ENCODE assay signal across 9 cellular contexts in the genomic region with DNA sequence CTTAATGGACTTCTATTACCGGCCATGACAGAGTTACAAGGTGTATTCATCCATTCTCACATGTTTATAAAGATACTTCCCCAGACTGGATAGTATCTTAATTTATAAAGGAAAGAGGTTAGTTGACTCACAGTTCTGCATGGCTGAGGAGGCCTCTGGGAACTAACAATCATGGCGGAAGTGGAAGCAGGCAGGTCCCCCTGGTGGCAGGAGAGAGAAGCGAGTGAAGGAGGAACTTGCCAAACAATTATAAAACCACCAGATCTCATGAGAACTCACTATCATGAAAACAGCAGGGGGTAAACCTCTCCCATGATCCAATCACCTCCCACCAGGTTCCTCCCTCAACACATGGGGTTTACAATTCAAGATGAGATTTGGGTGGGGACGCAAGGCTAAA.
DNase-seq lines count a peak whose midpoint lies in the region; ATAC-seq and TF ChIP-seq lines count a peak whose summit lies in the region.
"Had no signal": no experiment of that assay in that cellular context is flagged by ENCODE, and none has a peak within 500 bp of the region (broad histone marks: within the 10 kb centered on the region; RNA-seq: fewer than 3 reads in every experiment).

No MANE protein-coding gene starts in this region.

- H3K36me3 ChIP-seq in DOHH2 (ENCODE audit: control insufficient read depth, low read length) (no peaks in the 10 kb centered on the region), Karpas-422 (ENCODE audit: insufficient read depth, low read length) (no peaks in the 10 kb centered on the region)

- TF ChIP-seq CTCF in DOHH2 (IDR thresholded peaks at IDR 0.05; ENCODE audit: low read depth, low read length, poor library complexity, severe bottlenecking) (peak; percentile 61), epithelial cell of proximal tubule (conservative IDR thresholded peaks at IDR 0.05; ENCODE audit: low read depth, low read length) (peak; percentile 57)

- H3K27ac ChIP-seq in DOHH2 (ENCODE audit: low read depth, low read length): no peak overlapping the region
- H3K27ac ChIP-seq in Karpas-422 (ENCODE audit: low read length): no peak overlapping the region

- H3K27me3 ChIP-seq in DOHH2 (ENCODE audit: control insufficient read depth, low read length): no peaks in the 10 kb centered on the region
- H3K27me3 ChIP-seq in Karpas-422 (ENCODE audit: low read length): no peaks in the 10 kb centered on the region

- H3K4me3 ChIP-seq in DOHH2 (ENCODE audit: low read length) (no peak overlapping the region), Karpas-422 (ENCODE audit: low read length) (no peak overlapping the region), epithelial cell of proximal tubule (ENCODE audit: low read depth, low read length) (no peak overlapping the region)

- H4K20me1 ChIP-seq in DOHH2 (ENCODE audit: control insufficient read depth, insufficient read depth, low read depth, low read length) (no peaks in the 10 kb centered on the region), Karpas-422 (ENCODE audit: insufficient read depth, low read depth, low read length) (no peaks in the 10 kb centered on the region)

- H3K4me1 ChIP-seq in DOHH2 (ENCODE audit: control insufficient read depth, low read length): peaks cover 7% of the 10 kb centered on the region
- peaks cover 5% of the 10 kb centered on the region; the same call in 1 of the 2 replicates for H3K4me1 ChIP-seq in Karpas-422 (ENCODE audit: low read length)

- peaks cover 1% of the 10 kb centered on the region; the same call in 1 of the 2 replicates for H3F3A ChIP-seq in DOHH2 (ENCODE audit: control insufficient read depth, insufficient read depth)

- no peak overlapping the region for H3K9ac ChIP-seq in Karpas-422 (ENCODE audit: low read length)

- ATAC-seq in GM21360 (IDR thresholded peaks at IDR 0.05; ENCODE audit: unreplicated experiment): peak; percentile 82
- ATAC-seq in HG03460 (IDR thresholded peaks at IDR 0.05; ENCODE audit: unreplicated experiment): no peak

- no peaks in the 10 kb centered on the region for H3K79me2 ChIP-seq in DOHH2 (ENCODE audit: control insufficient read depth, low read length)
- H3K79me2 ChIP-seq in Karpas-422 (ENCODE audit: low read length): no peaks in the 10 kb centered on the region

- peak; percentile 97 for DNase-seq in Karpas-422
- DNase-seq in epithelial cell of proximal tubule (ENCODE audit: low read depth): no peak
- no peak for DNase-seq in cerebellum (ENCODE audit: low spot score)
- no peak for DNase-seq in mucosa of gallbladder (ENCODE audit: low spot score)
- DNase-seq in ureter (ENCODE audit: low spot score): no peak
- DNase-seq: activated gamma-delta T cell had no signal

- peaks cover 10% of the 10 kb centered on the region; the same call in 1 of the 2 replicates for H3K9me3 ChIP-seq in DOHH2 (ENCODE audit: control insufficient read depth, insufficient read depth, low read length)
- no peaks in the 10 kb centered on the region for H3K9me3 ChIP-seq in Karpas-422 (ENCODE audit: low read length)

- H3K4me2 ChIP-seq in DOHH2 (ENCODE audit: low read length): no peak overlapping the region
- H3K4me2 ChIP-seq in Karpas-422 (ENCODE audit: low read depth, low read length, poor library complexity, severe bottlenecking): no peak overlapping the region

- H2AFZ ChIP-seq in Karpas-422 (ENCODE audit: low read length): peak overlapping the region; percentile 90

- H3K9me2 ChIP-seq in DOHH2 (replicated peaks; ENCODE audit: control insufficient read depth, low read length): no peaks in the 10 kb centered on the region; the same call in 1 of the 2 replicates
- no peaks in the 10 kb centered on the region for H3K9me2 ChIP-seq in Karpas-422 (replicated peaks; ENCODE audit: insufficient read depth, low read length)
